8 cellular contexts compared by ENCODE assay signal in genomic region chr16:57299719-57300386, GRCh38. TPM values are rescaled to one million over a fixed set of nuclear protein-coding genes. Genes with fewer than 3 reads are reported as not detected.
DNase-seq lines count a peak whose midpoint lies in the region; ATAC-seq, FAIRE-seq and TF ChIP-seq lines count a peak whose summit lies in the region.

No MANE protein-coding gene starts in this region.

- H3K27ac Mint-ChIP-seq in activated T-helper 1 cell treated with anti-CD3 and anti-CD28 coated beads, Interleukin-12 subunit alpha, Interleukin-12 subunit beta, Interleukin-2, Interleukin-4 antibody, amounts not matched to agents 30 ng/mL and 10 ng/mL and 1 ng/mL, durations not matched to agents 14 hours and 24 hours and 36 hours, result no peak overlapping the region
- no peak overlapping the region for H3K27ac Mint-ChIP-seq in naive thymus-derived CD4-positive, alpha-beta T cell
- H3K27ac Mint-ChIP-seq in stimulated activated naive B cell treated with anti-CD40 and anti-IgM and Interleukin-4, amounts not matched to agents 10 μg/mL and 1 μg/mL and 100 μg/mL, for 72 hours, result no peak overlapping the region

- peaks cover 7% of the 10 kb centered on the region for H3K27me3 Mint-ChIP-seq in activated T-helper 1 cell treated with anti-CD3 and anti-CD28 coated beads, Interleukin-12 subunit alpha, Interleukin-12 subunit beta, Interleukin-2, Interleukin-4 antibody, amounts not matched to agents 30 ng/mL and 10 ng/mL and 1 ng/mL, durations not matched to agents 14 hours and 24 hours and 36 hours (ENCODE audit: insufficient read depth)
- H3K27me3 Mint-ChIP-seq in naive thymus-derived CD4-positive, alpha-beta T cell, result peaks cover 0 to 4% (median 0%) of the 10 kb centered on the region in 5 donors
- H3K27me3 Mint-ChIP-seq in stimulated activated naive B cell treated with anti-CD40 and anti-IgM and Interleukin-4, amounts not matched to agents 10 μg/mL and 1 μg/mL and 100 μg/mL, for 72 hours, result no peaks in the 10 kb centered on the region

- no peak overlapping the region for H3K4me3 Mint-ChIP-seq in activated T-helper 1 cell treated with anti-CD3 and anti-CD28 coated beads, Interleukin-12 subunit alpha, Interleukin-12 subunit beta, Interleukin-2, Interleukin-4 antibody, amounts not matched to agents 30 ng/mL and 10 ng/mL and 1 ng/mL, durations not matched to agents 14 hours and 24 hours and 36 hours
- H3K4me3 Mint-ChIP-seq in naive thymus-derived CD4-positive, alpha-beta T cell, result no peak overlapping the region
- H3K4me3 Mint-ChIP-seq in stimulated activated naive B cell treated with anti-CD40 and anti-IgM and Interleukin-4, amounts not matched to agents 10 μg/mL and 1 μg/mL and 100 μg/mL, for 72 hours, result no peak overlapping the region

- DNase-seq in D341Med (ENCODE audit: low spot score) (peak; percentile 81), RCC 7860 (ENCODE audit: low spot score) (peak; percentile 99), fibroblast of lung (ENCODE audit: low read depth in 2 of 2) (peak; percentile 93 to 98)
- DNase-seq in activated T-helper 1 cell treated with anti-CD3 and anti-CD28 coated beads, Interleukin-12 subunit alpha, Interleukin-12 subunit beta, Interleukin-2, Interleukin-4 antibody, amounts not matched to agents 30 ng/mL and 10 ng/mL and 1 ng/mL, durations not matched to agents 14 hours and 24 hours and 36 hours (ENCODE audit: low spot score), result peak; percentile 78
- DNase-seq in naive thymus-derived CD4-positive, alpha-beta T cell, result peak; percentile 71 to 91 (median 86)
- DNase-seq in stimulated activated naive B cell treated with anti-CD40 and anti-IgM and Interleukin-4, amounts not matched to agents 10 μg/mL and 1 μg/mL and 100 μg/mL, for 72 hours, result peak; percentile 81

- FAIRE-seq in RCC 7860 (lab: Jason Lieb, UNC), result peak; percentile 78

- peaks cover 2% of the 10 kb centered on the region for H3K4me1 ChIP-seq in fibroblast of lung (ENCODE audit: control insufficient read depth, extremely low read depth, insufficient read depth, low read length)
- peaks cover 16 to 28% of the 10 kb centered on the region in 2 donors for H3K4me1 ChIP-seq in naive thymus-derived CD4-positive, alpha-beta T cell (ENCODE audit: control insufficient read depth in 2 of 2, insufficient read depth in 2 of 2, low read length in 2 of 2)

- TF ChIP-seq EP300 in Ishikawa (IDR thresholded peaks at IDR 0.05; ENCODE audit: borderline replicate concordance), result no peak

- H2AFZ ChIP-seq in fibroblast of lung (ENCODE audit: low read length), result peak overlapping the region; percentile 47

- no peak; the same call in 1 of the 2 replicates for TF ChIP-seq RAD21 in Ishikawa (IDR thresholded peaks at IDR 0.05; ENCODE audit: low read depth)

- CTCF ChIA-PET in naive thymus-derived CD4-positive, alpha-beta T cell (lab: Charles Lee), result interaction anchor here (0.6 to 7.8 kb wide), 17 partner anchors 9 to 398 kb away, joined by 3 to 83 read pairs (median 3); partner anchors contain the start of genes CIAPIN1 and COQ9

- H3K79me2 ChIP-seq in fibroblast of lung (ENCODE audit: control insufficient read depth, insufficient read depth, low read length), result no peaks in the 10 kb centered on the region

- no peak for TF ChIP-seq CTCF in fibroblast of lung (conservative IDR thresholded peaks at IDR 0.05 in 1 of 2, IDR thresholded peaks at IDR 0.05 in 1 of 2; ENCODE audit: low read depth in 1 of 2, low read length in 2 of 2)

- intact Hi-C loops in activated T-helper 1 cell treated with anti-CD3 and anti-CD28 coated beads, Interleukin-12 subunit alpha, Interleukin-12 subunit beta, Interleukin-2, Interleukin-4 antibody, amounts not matched to agents 30 ng/mL and 10 ng/mL and 1 ng/mL, durations not matched to agents 14 hours and 24 hours and 36 hours (cut with micrococcal nuclease), result loop anchor here (1.0 to 5.0 kb wide), 13 partner anchors 11 to 435 kb away; partner anchors contain the start of genes CCDC102A, CIAPIN1, COQ9 and KATNB1
- intact Hi-C loops in naive thymus-derived CD4-positive, alpha-beta T cell (cut with micrococcal nuclease), result loop anchor here (1.0 to 10.0 kb wide), 22 partner anchors 11 to 849 kb away; partner anchors contain the start of genes CCDC102A (in 2 of the 2), CIAPIN1 (in 2 of the 2), COQ9 (in 2 of the 2) and DOK4 (in 2 of the 2)

- no peak overlapping the region for H3K9ac ChIP-seq in fibroblast of lung (ENCODE audit: insufficient read depth, low read length)

- peaks cover 2% of the 10 kb centered on the region for H3K27me3 ChIP-seq in fibroblast of lung (ENCODE audit: control insufficient read depth, insufficient read depth, low read length)
- H3K27me3 ChIP-seq in naive thymus-derived CD4-positive, alpha-beta T cell (ENCODE audit: control insufficient read depth in 2 of 2, insufficient read depth in 2 of 2, low read length in 2 of 2), result no peaks in the 10 kb centered on the region

- peak; percentile 48 for ATAC-seq in GM21529 (IDR thresholded peaks at IDR 0.05; ENCODE audit: unreplicated experiment)
- ATAC-seq in naive thymus-derived CD4-positive, alpha-beta T cell, result peak; percentile 62
- ATAC-seq in stimulated activated naive B cell treated with anti-CD40 and anti-IgM and Interleukin-4, amounts not matched to agents 10 μg/mL and 1 μg/mL and 100 μg/mL, for 72 hours (replicated peaks), result peak; percentile 63 to 66

- H3K4me2 ChIP-seq in fibroblast of lung (ENCODE audit: extremely low read depth, insufficient read depth, low read length), result peak overlapping the region; percentile 39

- no peaks in the 10 kb centered on the region for H4K20me1 ChIP-seq in fibroblast of lung (ENCODE audit: control insufficient read depth, extremely low read depth, insufficient read depth, low read length)

- no peaks in the 10 kb centered on the region for H3K36me3 Mint-ChIP-seq in activated T-helper 1 cell treated with anti-CD3 and anti-CD28 coated beads, Interleukin-12 subunit alpha, Interleukin-12 subunit beta, Interleukin-2, Interleukin-4 antibody, amounts not matched to agents 30 ng/mL and 10 ng/mL and 1 ng/mL, durations not matched to agents 14 hours and 24 hours and 36 hours (ENCODE audit: low read depth)
- H3K36me3 Mint-ChIP-seq in naive thymus-derived CD4-positive, alpha-beta T cell, result no peaks in the 10 kb centered on the region
- peaks cover 3 to 4% of the 10 kb centered on the region in 2 donors for H3K36me3 Mint-ChIP-seq in stimulated activated naive B cell treated with anti-CD40 and anti-IgM and Interleukin-4, amounts not matched to agents 10 μg/mL and 1 μg/mL and 100 μg/mL, for 72 hours

- peak overlapping the region; percentile 68 for H3K27ac ChIP-seq in fibroblast of lung (ENCODE audit: insufficient read depth, low read length)
- H3K27ac ChIP-seq in naive thymus-derived CD4-positive, alpha-beta T cell (ENCODE audit: low read depth, low read length), result peak overlapping the region; percentile 75

- peaks cover 18% of the 10 kb centered on the region for H3K4me1 Mint-ChIP-seq in activated T-helper 1 cell treated with anti-CD3 and anti-CD28 coated beads, Interleukin-12 subunit alpha, Interleukin-12 subunit beta, Interleukin-2, Interleukin-4 antibody, amounts not matched to agents 30 ng/mL and 10 ng/mL and 1 ng/mL, durations not matched to agents 14 hours and 24 hours and 36 hours (ENCODE audit: low read depth)
- peaks cover 4 to 24% (median 11%) of the 10 kb centered on the region in 7 donors for H3K4me1 Mint-ChIP-seq in naive thymus-derived CD4-positive, alpha-beta T cell
- H3K4me1 Mint-ChIP-seq in stimulated activated naive B cell treated with anti-CD40 and anti-IgM and Interleukin-4, amounts not matched to agents 10 μg/mL and 1 μg/mL and 100 μg/mL, for 72 hours, result peaks cover 22 to 31% of the 10 kb centered on the region in 2 donors

- H3K4me3 ChIP-seq in fibroblast of lung (replicated peaks in 1 of 4; ENCODE audit: control extremely low read depth in 1 of 4, insufficient read depth in 1 of 4, low read depth in 3 of 4, low read length in 4 of 4), result peak overlapping the region; percentile 39 to 76 (median 52)
- peak overlapping the region; percentile 65 for H3K4me3 ChIP-seq in naive thymus-derived CD4-positive, alpha-beta T cell (ENCODE audit: low read length)

- no peaks in the 10 kb centered on the region for H3K9me3 ChIP-seq in fibroblast of lung (ENCODE audit: control insufficient read depth, insufficient read depth, low read depth, low read length)
- no peaks in the 10 kb centered on the region for H3K9me3 ChIP-seq in naive thymus-derived CD4-positive, alpha-beta T cell (ENCODE audit: control insufficient read depth in 2 of 3, low read length in 3 of 3)

- no peaks in the 10 kb centered on the region for H3K36me3 ChIP-seq in fibroblast of lung (ENCODE audit: control insufficient read depth, insufficient read depth, low read length)
- H3K36me3 ChIP-seq in naive thymus-derived CD4-positive, alpha-beta T cell (ENCODE audit: control insufficient read depth in 2 of 3, insufficient read depth in 3 of 3, low read length in 3 of 3), result no peaks in the 10 kb centered on the region

- no peaks in the 10 kb centered on the region for H3K9me3 Mint-ChIP-seq in activated T-helper 1 cell treated with anti-CD3 and anti-CD28 coated beads, Interleukin-12 subunit alpha, Interleukin-12 subunit beta, Interleukin-2, Interleukin-4 antibody, amounts not matched to agents 30 ng/mL and 10 ng/mL and 1 ng/mL, durations not matched to agents 14 hours and 24 hours and 36 hours
- no peaks in the 10 kb centered on the region for H3K9me3 Mint-ChIP-seq in naive thymus-derived CD4-positive, alpha-beta T cell
- peaks cover 1 to 4% of the 10 kb centered on the region in 2 donors for H3K9me3 Mint-ChIP-seq in stimulated activated naive B cell treated with anti-CD40 and anti-IgM and Interleukin-4, amounts not matched to agents 10 μg/mL and 1 μg/mL and 100 μg/mL, for 72 hours

- POLR2A ChIA-PET in naive thymus-derived CD4-positive, alpha-beta T cell (lab: Charles Lee), result interaction anchor here (0.6 to 3.3 kb wide), 13 partner anchors 15 to 243 kb away, joined by 3 to 33 read pairs (median 3); partner anchors contain the start of genes ADGRG5, ARL2BP, CIAPIN1 and COQ9

RNA-seq across cellular contexts. Expression of gene PLLP, which starts 15.4 kb away (rescaled TPM):
- total RNA-seq in activated T-helper 1 cell treated with anti-CD3 and anti-CD28 coated beads, Interleukin-12 subunit alpha, Interleukin-12 subunit beta, Interleukin-2, Interleukin-4 antibody, amounts not matched to agents 30 ng/mL and 10 ng/mL and 1 ng/mL, durations not matched to agents 14 hours and 24 hours and 36 hours, result 0.26 TPM in 1 of 2 replicates, not detected in the other
- not detected in 2 replicates for total RNA-seq in fibroblast of lung
- polyA plus RNA-seq in fibroblast of lung, result 0.02 and 0.05 TPM in 2 replicates
- 0.30 and 0.41 TPM in 2 replicates for polyA plus RNA-seq in fibroblast of lung (2012)
- not detected in 2 replicates for polyA minus RNA-seq in fibroblast of lung (ENCODE audit: low replicate concordance)
- 1 to 10 TPM in 4 of 5 experiments, under 1 TPM in 1; 0.36 to 8.4 (median 3.3) TPM for total RNA-seq in naive thymus-derived CD4-positive, alpha-beta T cell
- 10 to 100 TPM; 10.0 to 26.0 TPM for polyA plus RNA-seq in naive thymus-derived CD4-positive, alpha-beta T cell

RNA-seq across cellular contexts. Expression of gene ARL2BP, which starts 54.8 kb away (rescaled TPM):
- total RNA-seq in activated T-helper 1 cell treated with anti-CD3 and anti-CD28 coated beads, Interleukin-12 subunit alpha, Interleukin-12 subunit beta, Interleukin-2, Interleukin-4 antibody, amounts not matched to agents 30 ng/mL and 10 ng/mL and 1 ng/mL, durations not matched to agents 14 hours and 24 hours and 36 hours, result 29.1 and 29.7 TPM in 2 replicates
- total RNA-seq in fibroblast of lung, result 53.2 and 65.7 TPM in 2 replicates
- 149 and 173 TPM in 2 replicates for polyA plus RNA-seq in fibroblast of lung
- 82.2 and 88.8 TPM in 2 replicates for polyA plus RNA-seq in fibroblast of lung (2012)
- 48.4 and 51.0 TPM in 2 replicates for polyA minus RNA-seq in fibroblast of lung (ENCODE audit: low replicate concordance)
- total RNA-seq in naive thymus-derived CD4-positive, alpha-beta T cell, result 10 to 100 TPM; 32.6 to 57.7 (median 37.9) TPM
- polyA plus RNA-seq in naive thymus-derived CD4-positive, alpha-beta T cell, result 100 to 1,000 TPM; 146 to 166 TPM

RNA-seq across cellular contexts. Expression of gene CCL22, which starts 58.7 kb away (rescaled TPM):
- 11.4 and 11.5 TPM in 2 replicates for total RNA-seq in activated T-helper 1 cell treated with anti-CD3 and anti-CD28 coated beads, Interleukin-12 subunit alpha, Interleukin-12 subunit beta, Interleukin-2, Interleukin-4 antibody, amounts not matched to agents 30 ng/mL and 10 ng/mL and 1 ng/mL, durations not matched to agents 14 hours and 24 hours and 36 hours
- total RNA-seq in fibroblast of lung, result not detected in 2 replicates
- not detected in 2 replicates for polyA plus RNA-seq in fibroblast of lung
- not detected in 2 replicates for polyA plus RNA-seq in fibroblast of lung (2012)
- polyA minus RNA-seq in fibroblast of lung (ENCODE audit: low replicate concordance), result not detected in 2 replicates
- 1 to 10 TPM in 1 of 5 experiments, under 1 TPM in 3, not detected in 1; 0.17 to 1.9 (median 0.48) TPM for total RNA-seq in naive thymus-derived CD4-positive, alpha-beta T cell
- polyA plus RNA-seq in naive thymus-derived CD4-positive, alpha-beta T cell, result not detected

Comparison
In these comparisons a context has a peak if more than half of its experiments do, and no peak if none do; other contexts are left out.
1. Peak in every context shown above with its lines: DNase-seq, ATAC-seq, H3K4me3 ChIP-seq and H3K27ac ChIP-seq.